Comparison of ENCODE assay signal across 2 cellular contexts in the genomic region with DNA sequence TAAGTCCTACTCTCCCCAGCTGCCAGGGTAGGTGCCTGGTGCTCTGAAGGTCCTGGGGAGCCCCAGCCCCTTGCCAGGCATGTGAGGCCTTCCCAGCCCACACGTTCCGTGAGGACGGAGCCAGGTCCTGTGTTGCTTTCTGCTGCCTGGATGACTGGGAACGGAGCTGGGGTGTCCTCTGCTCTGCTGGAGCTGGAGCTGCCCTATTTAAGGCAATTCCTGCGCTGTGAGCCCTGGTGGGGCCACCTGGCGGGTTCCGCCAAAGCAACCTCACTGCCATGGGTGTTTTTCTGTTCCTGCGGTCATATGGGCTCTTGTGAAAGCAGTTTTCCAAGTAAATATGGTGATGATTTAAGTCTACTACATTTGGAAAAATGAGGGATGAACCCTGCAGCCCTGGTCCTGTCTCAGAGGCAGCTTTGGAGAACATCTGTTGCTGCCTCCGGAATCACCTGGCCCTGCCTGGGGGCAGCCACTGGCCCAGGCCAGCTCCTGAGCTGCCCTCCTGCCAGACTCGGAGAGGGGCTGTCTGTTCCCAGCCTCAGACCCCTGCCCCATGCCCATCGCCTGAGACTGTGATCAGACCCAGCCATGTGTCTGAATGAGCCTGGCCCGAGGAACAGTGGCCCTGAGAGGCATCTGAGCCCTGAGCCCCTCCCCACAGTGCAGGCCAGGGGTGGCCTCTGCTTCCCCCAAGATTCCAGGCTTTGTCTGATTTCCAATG.
A peak's percentile ranks its signal among the peaks of the same experiment; 100 is the strongest.
TF ChIP-seq lines count a peak whose summit lies in the region.

No MANE protein-coding gene starts in this region.

TF ChIP-seq in HepG2, 621 proteins besides CTCF, POLR2A, EP300 and RAD21:
- 0 out of 2 replicates have a peak, but pooled peaks have one; percentile 22 for TF ChIP-seq EZH2 (conservative IDR thresholded peaks at IDR 0.05; ENCODE audit: low read depth, low read length)
- TF ChIP-seq, protein P1, sequence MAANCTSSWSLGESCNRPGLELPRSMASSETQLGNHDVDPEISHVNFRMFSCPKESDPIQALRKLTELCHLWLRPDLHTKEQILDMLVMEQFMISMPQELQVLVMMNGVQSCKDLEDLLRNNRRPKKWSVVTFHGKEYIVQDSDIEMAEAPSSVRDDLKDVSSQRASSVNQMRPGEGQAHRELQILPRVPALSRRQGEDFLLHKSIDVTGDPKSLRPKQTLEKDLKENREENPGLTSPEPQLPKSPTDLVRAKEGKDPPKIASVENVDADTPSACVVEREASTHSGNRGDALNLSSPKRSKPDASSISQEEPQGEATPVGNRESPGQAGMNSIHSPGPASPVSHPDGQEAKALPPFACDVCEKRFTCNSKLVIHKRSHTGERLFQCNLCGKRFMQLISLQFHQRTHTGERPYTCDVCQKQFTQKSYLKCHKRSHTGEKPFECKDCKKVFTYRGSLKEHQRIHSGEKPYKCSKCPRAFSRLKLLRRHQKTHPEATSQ (CRISPR knock-in tag; IDR thresholded peaks at IDR 0.05; ENCODE audit: borderline replicate concordance): no peak

TF ChIP-seq in WTC11, 78 proteins besides CTCF, POLR2A, EP300 and RAD21:
- TF ChIP-seq, protein P2, sequence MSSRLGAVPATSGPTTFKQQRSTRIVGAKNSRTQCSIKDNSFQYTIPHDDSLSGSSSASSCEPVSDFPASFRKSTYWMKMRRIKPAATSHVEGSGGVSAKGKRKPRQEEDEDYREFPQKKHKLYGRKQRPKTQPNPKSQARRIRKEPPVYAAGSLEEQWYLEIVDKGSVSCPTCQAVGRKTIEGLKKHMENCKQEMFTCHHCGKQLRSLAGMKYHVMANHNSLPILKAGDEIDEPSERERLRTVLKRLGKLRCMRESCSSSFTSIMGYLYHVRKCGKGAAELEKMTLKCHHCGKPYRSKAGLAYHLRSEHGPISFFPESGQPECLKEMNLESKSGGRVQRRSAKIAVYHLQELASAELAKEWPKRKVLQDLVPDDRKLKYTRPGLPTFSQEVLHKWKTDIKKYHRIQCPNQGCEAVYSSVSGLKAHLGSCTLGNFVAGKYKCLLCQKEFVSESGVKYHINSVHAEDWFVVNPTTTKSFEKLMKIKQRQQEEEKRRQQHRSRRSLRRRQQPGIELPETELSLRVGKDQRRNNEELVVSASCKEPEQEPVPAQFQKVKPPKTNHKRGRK (CRISPR knock-in tag; IDR thresholded peaks at IDR 0.05; ENCODE audit: borderline replicate concordance): no peak
- TF ChIP-seq HMGA2 (CRISPR knock-in tag; IDR thresholded peaks at IDR 0.05) (no peak), ZNF263 (CRISPR knock-in tag; IDR thresholded peaks at IDR 0.05; ENCODE audit: low read depth) (no peak), ZNF396 (CRISPR knock-in tag; IDR thresholded peaks at IDR 0.05; ENCODE audit: borderline replicate concordance) (no peak), CREM (CRISPR knock-in tag; IDR thresholded peaks at IDR 0.05) (no peak)
- TF ChIP-seq, protein P3, sequence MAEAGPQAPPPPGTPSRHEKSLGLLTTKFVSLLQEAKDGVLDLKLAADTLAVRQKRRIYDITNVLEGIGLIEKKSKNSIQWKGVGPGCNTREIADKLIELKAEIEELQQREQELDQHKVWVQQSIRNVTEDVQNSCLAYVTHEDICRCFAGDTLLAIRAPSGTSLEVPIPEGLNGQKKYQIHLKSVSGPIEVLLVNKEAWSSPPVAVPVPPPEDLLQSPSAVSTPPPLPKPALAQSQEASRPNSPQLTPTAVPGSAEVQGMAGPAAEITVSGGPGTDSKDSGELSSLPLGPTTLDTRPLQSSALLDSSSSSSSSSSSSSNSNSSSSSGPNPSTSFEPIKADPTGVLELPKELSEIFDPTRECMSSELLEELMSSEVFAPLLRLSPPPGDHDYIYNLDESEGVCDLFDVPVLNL (CRISPR knock-in tag; IDR thresholded peaks at IDR 0.05; ENCODE audit: borderline replicate concordance, low read depth): no peak
